In the genomic region with DNA sequence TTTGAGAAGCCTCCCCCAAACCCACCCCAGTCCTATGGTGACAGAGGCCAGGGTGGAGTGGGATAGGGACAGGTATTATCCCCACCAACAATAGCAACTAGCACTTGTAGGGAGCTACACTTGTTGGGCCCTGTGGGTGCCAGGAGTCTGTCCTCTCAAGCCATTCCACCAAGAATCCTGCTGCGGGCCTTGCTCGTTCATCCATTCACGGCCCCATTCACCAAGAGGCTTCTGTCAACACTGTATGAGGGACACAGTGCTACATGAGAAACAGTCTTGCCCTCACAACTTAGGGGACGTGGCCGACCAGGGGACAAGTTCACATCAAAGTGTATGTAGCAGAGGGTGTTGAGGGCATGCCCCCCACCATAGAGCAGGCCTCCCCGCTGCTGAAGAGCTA, we compare ENCODE assay signal across 1 cellular context.
TF ChIP-seq lines count a peak whose summit lies in the region.

No MANE protein-coding gene starts in this region.

TF ChIP-seq in H1, 55 proteins besides CTCF, POLR2A, EP300 and RAD21:
- TF ChIP-seq POU5F1 (IDR thresholded peaks at IDR 0.05; ENCODE audit: low read depth, low read length) (no peak), BRCA1 (IDR thresholded peaks at IDR 0.05; ENCODE audit: low read depth, low read length) (no peak), SP4 (IDR thresholded peaks at IDR 0.05; ENCODE audit: low read length) (no peak), JUND (IDR thresholded peaks at IDR 0.05; ENCODE audit: low read length) (no peak), KDM1A (IDR thresholded peaks at IDR 0.05; ENCODE audit: borderline replicate concordance, low read length) (no peak), GTF2F1 (IDR thresholded peaks at IDR 0.05; ENCODE audit: borderline replicate concordance, low read depth, low read length) (no peak), SUZ12 (IDR thresholded peaks at IDR 0.05; ENCODE audit: low read length) (no peak), MAFK (IDR thresholded peaks at IDR 0.05; ENCODE audit: low read depth, low read length) (no peak), EGR1 (IDR thresholded peaks at IDR 0.05; ENCODE audit: borderline replicate concordance, low read depth, low read length) (no peak), TAF7 (optimal IDR thresholded peaks at IDR 0.05; ENCODE audit: borderline replicate concordance, low read depth, low read length) (no peak)
- TF ChIP-seq, protein P1, sequence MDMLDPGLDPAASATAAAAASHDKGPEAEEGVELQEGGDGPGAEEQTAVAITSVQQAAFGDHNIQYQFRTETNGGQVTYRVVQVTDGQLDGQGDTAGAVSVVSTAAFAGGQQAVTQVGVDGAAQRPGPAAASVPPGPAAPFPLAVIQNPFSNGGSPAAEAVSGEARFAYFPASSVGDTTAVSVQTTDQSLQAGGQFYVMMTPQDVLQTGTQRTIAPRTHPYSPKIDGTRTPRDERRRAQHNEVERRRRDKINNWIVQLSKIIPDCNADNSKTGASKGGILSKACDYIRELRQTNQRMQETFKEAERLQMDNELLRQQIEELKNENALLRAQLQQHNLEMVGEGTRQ (IDR thresholded peaks at IDR 0.05; ENCODE audit: low read length): no peak
- TF ChIP-seq, protein P2, sequence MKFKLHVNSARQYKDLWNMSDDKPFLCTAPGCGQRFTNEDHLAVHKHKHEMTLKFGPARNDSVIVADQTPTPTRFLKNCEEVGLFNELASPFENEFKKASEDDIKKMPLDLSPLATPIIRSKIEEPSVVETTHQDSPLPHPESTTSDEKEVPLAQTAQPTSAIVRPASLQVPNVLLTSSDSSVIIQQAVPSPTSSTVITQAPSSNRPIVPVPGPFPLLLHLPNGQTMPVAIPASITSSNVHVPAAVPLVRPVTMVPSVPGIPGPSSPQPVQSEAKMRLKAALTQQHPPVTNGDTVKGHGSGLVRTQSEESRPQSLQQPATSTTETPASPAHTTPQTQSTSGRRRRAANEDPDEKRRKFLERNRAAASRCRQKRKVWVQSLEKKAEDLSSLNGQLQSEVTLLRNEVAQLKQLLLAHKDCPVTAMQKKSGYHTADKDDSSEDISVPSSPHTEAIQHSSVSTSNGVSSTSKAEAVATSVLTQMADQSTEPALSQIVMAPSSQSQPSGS (IDR thresholded peaks at IDR 0.05; ENCODE audit: low read length): no peak
- TF ChIP-seq, protein P3, sequence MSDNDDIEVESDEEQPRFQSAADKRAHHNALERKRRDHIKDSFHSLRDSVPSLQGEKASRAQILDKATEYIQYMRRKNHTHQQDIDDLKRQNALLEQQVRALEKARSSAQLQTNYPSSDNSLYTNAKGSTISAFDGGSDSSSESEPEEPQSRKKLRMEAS (IDR thresholded peaks at IDR 0.05): no peak
